11 cellular contexts compared by ENCODE assay signal in the genomic region with DNA sequence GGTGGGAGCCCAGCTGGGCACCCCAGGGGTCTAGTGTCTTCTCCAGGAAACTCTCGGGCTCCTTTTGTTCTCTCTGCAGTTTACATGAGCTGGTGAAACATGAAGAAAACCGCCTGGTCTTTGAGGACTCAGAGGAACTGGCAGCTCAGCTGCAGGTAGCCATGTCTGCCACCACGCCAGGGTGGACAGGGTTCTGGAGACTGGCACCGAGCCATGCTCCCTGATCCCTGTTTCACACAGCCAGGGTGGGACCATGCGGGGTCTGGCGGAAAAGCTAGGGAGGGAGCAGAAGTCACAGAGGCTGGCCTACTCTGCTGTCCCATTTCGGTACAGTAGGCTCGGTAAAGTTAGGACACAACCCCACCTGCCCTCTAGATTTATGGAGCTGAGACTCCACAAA. TPM values are rescaled to one million over a fixed set of nuclear protein-coding genes. Genes with fewer than 3 reads are reported as not detected.
"Had no signal": no experiment of that assay in that cellular context is flagged by ENCODE, and none has a peak within 500 bp of the region (broad histone marks: within the 10 kb centered on the region; RNA-seq: fewer than 3 reads in every experiment).

No MANE protein-coding gene starts in this region.

RNA-seq across cellular contexts. Expression of a gene that starts 15.5 kb away (rescaled TPM):
- total RNA-seq: activated CD4-positive, alpha-beta memory T cell treated with anti-CD3 and anti-CD28 coated beads for 36 hours; activated CD4-positive, alpha-beta T cell treated with anti-CD3 and anti-CD28 coated beads, Interleukin-2, amount 10 ng/mL, durations not matched to agents 24 days and 14 days; activated T-cell treated with anti-CD3 and anti-CD28 coated beads, Interleukin-2, amount 50 U/mL, for 72 hours; body of pancreas; dermis blood vessel endothelial cell; foreskin keratinocyte; gastrocnemius medialis; T-helper 2 cell treated with Interferon-gamma antibody and Interleukin-4, amounts not matched to agents 100 ng/mL and 5 ng/mL, for 36 hours had no signal
- polyA plus RNA-seq: adrenal gland, aorta, foreskin keratinocyte, heart left ventricle had no signal
